28 cellular contexts compared by ENCODE assay signal in genomic region chr15:100448481-100448880, GRCh38.
"Had no signal": no experiment of that assay in that cellular context is flagged by ENCODE, and none has a peak within 500 bp of the region (broad histone marks: within the 10 kb centered on the region; RNA-seq: fewer than 3 reads in every experiment).

No MANE protein-coding gene starts in this region.

- H3K4me3 ChIP-seq: colonic mucosa, esophagus squamous epithelium, heart right ventricle, lung, right lobe of liver, smooth muscle cell, suprapubic skin, transverse colon, upper lobe of right lung, uterus had no signal

- ATAC-seq: heart right ventricle; left lobe of liver; natural killer cell; stimulated activated naive CD8-positive, alpha-beta T cell treated with anti-CD3 and anti-CD28 coated beads, Interleukin-15, amount 100 ng/mL, for 72 hours; upper lobe of right lung had no signal

- H3K4me1 Mint-ChIP-seq: memory B cell; natural killer cell; stimulated activated naive CD8-positive, alpha-beta T cell treated with anti-CD3 and anti-CD28 coated beads, Interleukin-15, amount 100 ng/mL, for 72 hours had no signal

- H3K4me2 ChIP-seq: smooth muscle cell had no signal

- H3K27ac ChIP-seq: colonic mucosa, esophagus squamous epithelium, heart right ventricle, neutrophil, parathyroid adenoma, right lobe of liver, suprapubic skin, transverse colon, upper lobe of right lung, uterus had no signal

- H3K36me3 ChIP-seq: colonic mucosa, heart right ventricle, neutrophil, right lobe of liver, transverse colon, upper lobe of right lung, uterus had no signal

- H3K9ac ChIP-seq: parathyroid adenoma had no signal

- H3K4me1 ChIP-seq: colonic mucosa, esophagus squamous epithelium, heart right ventricle, parathyroid adenoma, right lobe of liver, suprapubic skin, transverse colon, upper lobe of right lung, uterus had no signal

- H3K27me3 Mint-ChIP-seq: progenitor cell of endocrine pancreas had no signal

- H3K9me3 ChIP-seq: colonic mucosa, esophagus squamous epithelium, neutrophil, right lobe of liver, upper lobe of right lung had no signal

- DNase-seq: colonic mucosa; effector CD8-positive, alpha-beta T cell; esophagus squamous epithelium; foreskin melanocyte; glutamatergic neuron; heart right ventricle; hippocampal formation; kidney; natural killer cell; right lobe of liver; stimulated activated CD4-positive, alpha-beta T cell treated with anti-CD3 and anti-CD28 coated beads, Interleukin-12 subunit alpha, Interleukin-12 subunit beta, amount 100 ng/mL, for 4 hours; stimulated activated CD4-positive, alpha-beta T cell treated with anti-CD3 and anti-CD28 coated beads, Interleukin-1b, Interleukin-23, amount 100 ng/mL, for 48 hours; stimulated activated CD4-positive, alpha-beta T cell treated with anti-CD3 and anti-CD28 coated beads, Interleukin-4, amount 100 ng/mL, for 1 hour; stimulated activated CD8-positive, alpha-beta memory T cell treated with anti-CD3 and anti-CD28 coated beads, Interleukin-4, amount 100 ng/mL, for 48 hours; stimulated activated naive CD4-positive, alpha-beta T cell; stimulated activated naive CD8-positive, alpha-beta T cell treated with anti-CD3 and anti-CD28 coated beads, Interleukin-15, amount 100 ng/mL, for 72 hours; transverse colon; upper lobe of right lung; uterus had no signal

- H3K4me3 Mint-ChIP-seq: dendritic cell treated with granulocyte-macrophage colony-stimulating factor and Interleukin-4, amounts not matched to agents 40 ng/mL and 50 ng/mL, for 4 days; memory B cell; natural killer cell; stimulated activated naive CD8-positive, alpha-beta T cell treated with anti-CD3 and anti-CD28 coated beads, Interleukin-15, amount 100 ng/mL, for 72 hours had no signal

- H2AFZ ChIP-seq: parathyroid adenoma had no signal

- H3K79me2 ChIP-seq: parathyroid adenoma had no signal

- H3K27me3 ChIP-seq: colonic mucosa, esophagus squamous epithelium, heart right ventricle, neutrophil, right lobe of liver, suprapubic skin, transverse colon, upper lobe of right lung, uterus had no signal

- H3K27ac Mint-ChIP-seq: dendritic cell treated with granulocyte-macrophage colony-stimulating factor and Interleukin-4, amounts not matched to agents 40 ng/mL and 50 ng/mL, for 4 days; memory B cell; natural killer cell; progenitor cell of endocrine pancreas; stimulated activated naive CD8-positive, alpha-beta T cell treated with anti-CD3 and anti-CD28 coated beads, Interleukin-15, amount 100 ng/mL, for 72 hours had no signal
